ENCODE assay signal across 31 cellular contexts in genomic region chr13:64311112-64311511, GRCh38.
DNase-seq lines count a peak whose midpoint lies in the region; ATAC-seq and TF ChIP-seq lines count a peak whose summit lies in the region.
"Had no signal": no experiment of that assay in that cellular context is flagged by ENCODE, and none has a peak within 500 bp of the region (broad histone marks: within the 10 kb centered on the region; RNA-seq: fewer than 3 reads in every experiment).

No MANE protein-coding gene starts in this region.

- DNase-seq in HEK293T (ENCODE audit: extremely low spot score): no peak
- no peak for DNase-seq in Karpas-422
- peak; percentile 78 for DNase-seq in PC-3
- no peak for DNase-seq in right lobe of liver
- no peak for DNase-seq in NCI-H345 (lab: John Stamatoyannopoulos, UW)
- DNase-seq in DMS114 treated with DMSO at 0.1 percent for 48 hours (lab: John Stamatoyannopoulos, UW; ENCODE audit: unreplicated experiment): no peak
- DNase-seq: 8988T; ACHN; AML-193; BE2C; C1 segment of cervical spinal cord; Caco-2; Calu3; CD4-positive, alpha-beta memory T cell; CD4-positive, alpha-beta T cell; CD4-positive, CD25-positive, alpha-beta regulatory T cell; CD8-positive, alpha-beta memory T cell; CD8-positive, alpha-beta T cell; COR-L47; DMS 273 treated with DMSO at 0.1 percent for 48 hours; DMS153; DMS53; DMS79; DMS79 treated with DMSO at 0.1 percent for 48 hours; DND-41; EL had no signal

- WGBS in right lobe of liver (ENCODE audit: insufficient coverage, low coverage, low lambda C conversion rate, missing lambda C conversion rate): 62% methylated on average over 1 of the region's 1 CpG

- H3K4me3 ChIP-seq in Karpas-422 (ENCODE audit: low read length): no peak overlapping the region
- no peak overlapping the region for H3K4me3 ChIP-seq in PC-3 (ENCODE audit: low read length)
- no peak overlapping the region for H3K4me3 ChIP-seq in right lobe of liver
- H3K4me3 ChIP-seq: A549; BLaER1; BLaER1 treated with 17β-estradiol and CSF1 and Interleukin-3, amounts not matched to agents 10 nM and 100 nM had no signal

- H3K9me3 ChIP-seq in Karpas-422 (ENCODE audit: low read length) (peaks cover 10% of the 10 kb centered on the region; the same call in 1 of the 2 replicates), PC-3 (ENCODE audit: low read length) (no peaks in the 10 kb centered on the region), right lobe of liver (no peaks in the 10 kb centered on the region)
- H3K9me3 ChIP-seq: A549, BE2C, BLaER1 had no signal

- TF ChIP-seq CTCF in PC-3 (conservative IDR thresholded peaks at IDR 0.05; ENCODE audit: low read depth, low read length) (no peak), right lobe of liver (IDR thresholded peaks at IDR 0.05) (no peak)

- POLR2A ChIA-PET in HEK293T (lab: Yijun Ruan, JAX): no interaction called here
- POLR2A ChIA-PET in PC-3 (lab: Charles Lee; ENCODE audit: unreplicated experiment): no interaction called here

- no peaks in the 10 kb centered on the region for H3K9me2 ChIP-seq in Karpas-422 (replicated peaks; ENCODE audit: insufficient read depth, low read length)
- no peaks in the 10 kb centered on the region for H3K9me2 ChIP-seq in PC-3 (replicated peaks; ENCODE audit: low read length)

- no peak overlapping the region for H3K9ac ChIP-seq in Karpas-422 (ENCODE audit: low read length)
- no peak overlapping the region for H3K9ac ChIP-seq in PC-3 (ENCODE audit: low read length)
- H3K9ac ChIP-seq: BLaER1; BLaER1 treated with 17β-estradiol and CSF1 and Interleukin-3, amounts not matched to agents 10 nM and 100 nM had no signal

- CTCF ChIA-PET in HEK293T (lab: Yijun Ruan, JAX): no interaction called here
- CTCF ChIA-PET in PC-3 (lab: Charles Lee): interaction anchor here (0.6 kb wide), 1 partner anchor 528 kb away, joined by 3 read pairs; no protein-coding TSS in a partner anchor

- H3K36me3 ChIP-seq in Karpas-422 (ENCODE audit: insufficient read depth, low read length) (no peaks in the 10 kb centered on the region), PC-3 (ENCODE audit: low read depth, low read length) (no peaks in the 10 kb centered on the region), right lobe of liver (no peaks in the 10 kb centered on the region)
- H3K36me3 ChIP-seq: BE2C; BLaER1; BLaER1 treated with 17β-estradiol and CSF1 and Interleukin-3, amounts not matched to agents 10 nM and 100 nM had no signal

- no TSS peak for BruUV-seq in PC-3 (replicated peaks; lab: Mats Ljungman, UMichigan)

- no peak for TF ChIP-seq POLR2A in right lobe of liver (IDR thresholded peaks at IDR 0.05)

- H3F3A ChIP-seq in PC-3 (ENCODE audit: low read length, unreplicated experiment): no peaks in the 10 kb centered on the region

- peak overlapping the region; percentile 21; the same call in 1 of the 2 replicates for H2AFZ ChIP-seq in Karpas-422 (ENCODE audit: low read length)
- no peak overlapping the region for H2AFZ ChIP-seq in PC-3 (ENCODE audit: low read length)

- intact Hi-C loops in PC-3 (cut with micrococcal nuclease) (loop anchor here (5.0 kb wide), 1 partner anchor 86 kb away; no protein-coding TSS in a partner anchor), right lobe of liver (cut with DNase I) (no loop called here)

- H3K27me3 ChIP-seq in Karpas-422 (ENCODE audit: low read length) (no peaks in the 10 kb centered on the region), PC-3 (ENCODE audit: low read length) (no peaks in the 10 kb centered on the region), right lobe of liver (no peaks in the 10 kb centered on the region)
- H3K27me3 ChIP-seq: BE2C; BLaER1; BLaER1 treated with 17β-estradiol and CSF1 and Interleukin-3, amounts not matched to agents 10 nM and 100 nM had no signal

- H3K4me2 ChIP-seq in Karpas-422 (ENCODE audit: low read depth, low read length, poor library complexity, severe bottlenecking) (no peak overlapping the region), PC-3 (ENCODE audit: low read length) (peak overlapping the region; percentile 33; the same call in 1 of the 2 replicates)
- H3K4me2 ChIP-seq: A549; BLaER1; BLaER1 treated with 17β-estradiol and CSF1 and Interleukin-3, amounts not matched to agents 10 nM and 100 nM had no signal

- ATAC-seq in PC-3: peak; percentile 81
- no peak for ATAC-seq in right lobe of liver
- ATAC-seq: A549; CD8-positive, alpha-beta T cell had no signal

- no peak overlapping the region for H3K27ac ChIP-seq in Karpas-422 (ENCODE audit: low read length)
- peak overlapping the region; percentile 73 for H3K27ac ChIP-seq in PC-3 (ENCODE audit: low read length)
- no peak overlapping the region for H3K27ac ChIP-seq in right lobe of liver
- H3K27ac ChIP-seq: 22Rv1; A549; BLaER1; BLaER1 treated with 17β-estradiol and CSF1 and Interleukin-3, amounts not matched to agents 10 nM and 100 nM; C4-2B had no signal

- H4K20me1 ChIP-seq in Karpas-422 (ENCODE audit: insufficient read depth, low read depth, low read length) (no peaks in the 10 kb centered on the region), PC-3 (ENCODE audit: low read length) (no peaks in the 10 kb centered on the region)
- H4K20me1 ChIP-seq: BLaER1; BLaER1 treated with 17β-estradiol and CSF1 and Interleukin-3, amounts not matched to agents 10 nM and 100 nM had no signal

- H3K4me1 ChIP-seq in Karpas-422 (ENCODE audit: low read length) (no peaks in the 10 kb centered on the region), PC-3 (ENCODE audit: insufficient read depth, low read length) (peaks cover 29% of the 10 kb centered on the region), right lobe of liver (no peaks in the 10 kb centered on the region)
- H3K4me1 ChIP-seq: A549; BE2C; BLaER1; BLaER1 treated with 17β-estradiol and CSF1 and Interleukin-3, amounts not matched to agents 10 nM and 100 nM; Caco-2 had no signal

- H3K79me2 ChIP-seq in Karpas-422 (ENCODE audit: low read length): no peaks in the 10 kb centered on the region
- H3K79me2 ChIP-seq in PC-3 (ENCODE audit: low read length): no peaks in the 10 kb centered on the region

TF ChIP-seq in HEK293T, 16 proteins besides CTCF, POLR2A, EP300 and RAD21:
- TF ChIP-seq HDGF (IDR thresholded peaks at IDR 0.05; ENCODE audit: borderline replicate concordance) (no peak), FOXA1 (IDR thresholded peaks at IDR 0.05) (0 out of 2 replicates have a peak, but pooled peaks have one; percentile 3), TARDBP (IDR thresholded peaks at IDR 0.05) (no peak), SP1 (IDR thresholded peaks at IDR 0.05) (no peak; the same call in 1 of the 2 replicates), LEF1 (IDR thresholded peaks at IDR 0.05; ENCODE audit: borderline replicate concordance) (no peak), ARNT (IDR thresholded peaks at IDR 0.05) (no peak)
- TF ChIP-seq, protein P1, sequence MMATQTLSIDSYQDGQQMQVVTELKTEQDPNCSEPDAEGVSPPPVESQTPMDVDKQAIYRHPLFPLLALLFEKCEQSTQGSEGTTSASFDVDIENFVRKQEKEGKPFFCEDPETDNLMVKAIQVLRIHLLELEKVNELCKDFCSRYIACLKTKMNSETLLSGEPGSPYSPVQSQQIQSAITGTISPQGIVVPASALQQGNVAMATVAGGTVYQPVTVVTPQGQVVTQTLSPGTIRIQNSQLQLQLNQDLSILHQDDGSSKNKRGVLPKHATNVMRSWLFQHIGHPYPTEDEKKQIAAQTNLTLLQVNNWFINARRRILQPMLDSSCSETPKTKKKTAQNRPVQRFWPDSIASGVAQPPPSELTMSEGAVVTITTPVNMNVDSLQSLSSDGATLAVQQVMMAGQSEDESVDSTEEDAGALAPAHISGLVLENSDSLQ (IDR thresholded peaks at IDR 0.05): no peak
TF ChIP-seq in HEK293T: peak in this region for 1.
